14 cellular contexts compared by ENCODE assay signal in genomic region chr19:13032837-13033236, GRCh38. TPM values are rescaled to one million over a fixed set of nuclear protein-coding genes. Genes with fewer than 3 reads are reported as not detected.
A peak's percentile ranks its signal among the peaks of the same experiment; 100 is the strongest.
DNase-seq lines count a peak whose midpoint lies in the region; TF ChIP-seq lines count a peak whose summit lies in the region.
"Had no signal": no experiment of that assay in that cellular context is flagged by ENCODE, and none has a peak within 500 bp of the region (broad histone marks: within the 10 kb centered on the region; RNA-seq: fewer than 3 reads in every experiment).

No MANE protein-coding gene starts in this region.

- no peak overlapping the region for H3K4me2 ChIP-seq in fibroblast of lung (ENCODE audit: extremely low read depth, insufficient read depth, low read length)

- no TSS peak for BruUV-seq in A673 (replicated peaks; lab: Mats Ljungman, UMichigan)

- H3K79me2 ChIP-seq in fibroblast of lung (ENCODE audit: control insufficient read depth, insufficient read depth, low read length): peaks cover 98% of the 10 kb centered on the region

- H3K36me3 ChIP-seq in A673 (ENCODE audit: insufficient read depth, low read length, poor library complexity, severe bottlenecking) (peaks cover under 1% of the 10 kb centered on the region), SJCRH30 (peaks cover 2% of the 10 kb centered on the region; the same call in 1 of the 2 replicates), fibroblast of lung (ENCODE audit: control insufficient read depth, insufficient read depth, low read length) (peaks cover 12% of the 10 kb centered on the region), sigmoid colon (peaks cover 0 to 3% (median 0%) of the 10 kb centered on the region in 4 donors), H7 (replicated peaks; ENCODE audit: control insufficient read depth, insufficient read depth, low read length) (no peaks in the 10 kb centered on the region)

- TF ChIP-seq EP300 in sigmoid colon (IDR thresholded peaks at IDR 0.05): no peak

- CTCF ChIA-PET in A673 (lab: Charles Lee): interaction anchor here (2.8 kb wide), 1 partner anchor 29 kb away, joined by 13 read pairs; no protein-coding TSS in a partner anchor

- no peak overlapping the region for H2AFZ ChIP-seq in fibroblast of lung (ENCODE audit: low read length)

- WGBS in sigmoid colon, 2 donors: 76 to 90% methylated on average over 13 of the region's 13 CpGs

- intact Hi-C loops in A673 (cut with micrococcal nuclease; ENCODE audit: unreplicated experiment): loop anchor here (5.0 kb wide), 1 partner anchor 59 kb away; no protein-coding TSS in a partner anchor
- intact Hi-C loops in sigmoid colon (cut with DNase I): loop anchor here (2.0 to 5.0 kb wide), 2 partner anchors 28 to 36 kb away; partner anchors contain the start of gene NFIX

- H3K4me1 ChIP-seq in A673 (ENCODE audit: insufficient read depth, low read length, poor library complexity, severe bottlenecking) (peaks cover 35% of the 10 kb centered on the region), SJCRH30 (peaks cover 81% of the 10 kb centered on the region), fibroblast of lung (ENCODE audit: control insufficient read depth, extremely low read depth, insufficient read depth, low read length) (peaks cover 42% of the 10 kb centered on the region), sigmoid colon (peaks cover 0 to 100% (median 100%) of the 10 kb centered on the region in 4 donors)

- H3K9me3 ChIP-seq in A673 (ENCODE audit: low read depth, low read length, poor library complexity, severe bottlenecking) (no peaks in the 10 kb centered on the region), SJCRH30 (replicated peaks) (no peaks in the 10 kb centered on the region), fibroblast of lung (ENCODE audit: control insufficient read depth, insufficient read depth, low read depth, low read length) (no peaks in the 10 kb centered on the region), sigmoid colon (no peaks in the 10 kb centered on the region)
- H3K9me3 ChIP-seq: SJSA1 had no signal

- H3K4me3 ChIP-seq in A673 (ENCODE audit: low read depth, low read length, poor library complexity, severe bottlenecking): no peak overlapping the region
- no peak overlapping the region for H3K4me3 ChIP-seq in SJCRH30
- H3K4me3 ChIP-seq in fibroblast of lung (replicated peaks in 1 of 4; ENCODE audit: control extremely low read depth in 1 of 4, insufficient read depth in 1 of 4, low read depth in 3 of 4, low read length in 4 of 4): no peak overlapping the region
- no peak overlapping the region for H3K4me3 ChIP-seq in sigmoid colon
- no peak overlapping the region for H3K4me3 ChIP-seq in H7 (ENCODE audit: insufficient read depth, low read depth, low read length)
- H3K4me3 ChIP-seq: SJSA1 had no signal

- TF ChIP-seq POLR2A in sigmoid colon (IDR thresholded peaks at IDR 0.05): no peak

- no peaks in the 10 kb centered on the region for H4K20me1 ChIP-seq in fibroblast of lung (ENCODE audit: control insufficient read depth, extremely low read depth, insufficient read depth, low read length)

- peak overlapping the region; percentile 70 for H3K27ac ChIP-seq in A673 (ENCODE audit: low read depth, low read length, poor library complexity, severe bottlenecking)
- peak overlapping the region; percentile 61; the same call in 1 of the 2 replicates for H3K27ac ChIP-seq in SJCRH30
- peak overlapping the region; percentile 73 for H3K27ac ChIP-seq in fibroblast of lung (ENCODE audit: insufficient read depth, low read length)
- peak overlapping the region; percentile 84 to 98 (median 95) for H3K27ac ChIP-seq in sigmoid colon
- H3K27ac ChIP-seq: SJSA1 had no signal

- DNase-seq in A673 (ENCODE audit: low spot score) (no peak), SJCRH30 (no peak), fibroblast of lung (ENCODE audit: low read depth in 2 of 2) (no peak), sigmoid colon (no peak), MV-4-11 (lab: John Stamatoyannopoulos, UW) (no peak), H7 (no peak), NOMO-1 treated with dmso at 0.1 percent for 144 hours (lab: John Stamatoyannopoulos, UW; ENCODE audit: unreplicated experiment) (no peak), AG08395 (ENCODE audit: low spot score) (no peak)
- DNase-seq: activated CD8-positive, alpha-beta T cell treated with anti-CD3 and anti-CD28 coated beads for 36 hours; activated effector memory CD4-positive, alpha-beta T cell treated with anti-CD3 and anti-CD28 coated beads, Interleukin-2, amount 50 U/mL, for 16 hours; DMS153; NCI-H748 treated with DMSO at 0.1 percent for 48 hours; small intestine had no signal

- POLR2A ChIA-PET in A673 (lab: Charles Lee; ENCODE audit: low non-redundant PET): no interaction called here

- H3K27me3 ChIP-seq in A673 (replicated peaks; ENCODE audit: insufficient read depth, low read depth, low read length, poor library complexity) (no peaks in the 10 kb centered on the region), SJCRH30 (no peaks in the 10 kb centered on the region), fibroblast of lung (ENCODE audit: control insufficient read depth, insufficient read depth, low read length) (no peaks in the 10 kb centered on the region), sigmoid colon (no peaks in the 10 kb centered on the region), H7 (ENCODE audit: control insufficient read depth, insufficient read depth, low read length) (peaks cover 41% of the 10 kb centered on the region)
- H3K27me3 ChIP-seq: SJSA1 had no signal

- no peak overlapping the region for H3K9ac ChIP-seq in fibroblast of lung (ENCODE audit: insufficient read depth, low read length)

- TF ChIP-seq CTCF in A673 (conservative IDR thresholded peaks at IDR 0.05; ENCODE audit: low read depth, low read length): no peak
- TF ChIP-seq CTCF in fibroblast of lung (conservative IDR thresholded peaks at IDR 0.05 in 1 of 2, IDR thresholded peaks at IDR 0.05 in 1 of 2; ENCODE audit: low read depth in 1 of 2, low read length in 2 of 2): no peak
- TF ChIP-seq CTCF in sigmoid colon (IDR thresholded peaks at IDR 0.05): no peak

RNA-seq across cellular contexts. Expression of gene NFIX, which starts 37.6 kb away (rescaled TPM):
- total RNA-seq in A673 (2021) (69.7 and 77.9 TPM in 2 replicates), fibroblast of lung (55.2 and 74.8 TPM in 2 replicates), sigmoid colon (100 to 1,000 TPM in 1 of 4 donors, 10 to 100 TPM in 3; 44.1 to 104 (median 58.5) TPM)
- 20.2 and 22.4 TPM in 2 replicates for total RNA-seq in SJCRH30 (2014; rRNA removed; shearing (Covaris generic))
- polyA plus RNA-seq in fibroblast of lung (35.7 and 75.9 TPM in 2 replicates), sigmoid colon (10 to 100 TPM; 10.6 to 28.2 (median 22.2) TPM)
- 139 and 196 TPM in 2 replicates for polyA plus RNA-seq in fibroblast of lung (2012)
- polyA minus RNA-seq in fibroblast of lung (ENCODE audit: low replicate concordance): 272 and 385 TPM in 2 replicates
- total RNA-seq in H7 (2014; rRNA removed; shearing (Covaris generic)): 0.03 and 0.07 TPM in 2 replicates

Comparison
In these comparisons a context has a peak if more than half of its experiments do, and no peak if none do; other contexts are left out.
1. RNA of gene NFIX, which starts 37.6 kb away (total RNA-seq): 55.2 to 74.8 TPM in fibroblast of lung, 69.7 to 77.9 TPM in A673, 44.1 to 104 TPM in sigmoid colon and 20.2 to 22.4 TPM in SJCRH30; 0.03 to 0.07 TPM in H7; every median in the first group is over 10 times any median in the second.
2. Peak in every context shown above with its lines, with median percentiles within 50 percentile points of each other: H3K27ac ChIP-seq.